ENCODE assay signal across 8 cellular contexts in genomic region chr17:39754958-39755549, GRCh38. TPM values are rescaled to one million over a fixed set of nuclear protein-coding genes. Genes with fewer than 3 reads are reported as not detected.
DNase-seq lines count a peak whose midpoint lies in the region; ATAC-seq and TF ChIP-seq lines count a peak whose summit lies in the region.

No MANE protein-coding gene starts in this region.

- peak overlapping the region; percentile 69 to 81 (median 73) for H3K4me3 Mint-ChIP-seq in T-cell

- peaks cover 2% of the 10 kb centered on the region for H3K4me1 ChIP-seq in fibroblast of lung (ENCODE audit: control insufficient read depth, extremely low read depth, insufficient read depth, low read length)

- peaks cover 57 to 68% (median 61%) of the 10 kb centered on the region in 3 donors for H3K4me1 Mint-ChIP-seq in T-cell

- peak overlapping the region; percentile 72 for H3K27ac ChIP-seq in fibroblast of lung (ENCODE audit: insufficient read depth, low read length)

- no peak overlapping the region for H2AFZ ChIP-seq in fibroblast of lung (ENCODE audit: low read length)

- CTCF ChIA-PET in T-cell (lab: Charles Lee): interaction anchor here in 1 of 2 donors (0.6 to 1.7 kb wide), 11 partner anchors 15 to 225 kb away, joined by 3 to 8 read pairs (median 3); partner anchors contain the start of genes MIEN1 and PSMD3

- ATAC-seq in T-cell (replicated peaks in 1 of 4): no peak
- ATAC-seq in HG03469 (IDR thresholded peaks at IDR 0.05; ENCODE audit: unreplicated experiment): no peak
- no peak for ATAC-seq in HG03025 (IDR thresholded peaks at IDR 0.05; ENCODE audit: low FRiP score, unreplicated experiment)

- peak overlapping the region; percentile 82 for H3K9ac ChIP-seq in fibroblast of lung (ENCODE audit: insufficient read depth, low read length)

- H3K27me3 Mint-ChIP-seq in T-cell: no peaks in the 10 kb centered on the region

- peaks cover 2% of the 10 kb centered on the region for H3K27me3 ChIP-seq in fibroblast of lung (ENCODE audit: control insufficient read depth, insufficient read depth, low read length)

- in situ Hi-C loops in GM13977 (cut with MboI; ENCODE audit: low pct_unique_long_range_greater_than_20kb, low sequenced_read_pairs, unreplicated experiment): loop anchor here (10.0 kb wide), 1 partner anchor 130 kb away; the partner anchor contains the start of gene PPP1R1B

- no peaks in the 10 kb centered on the region for H3K9me3 ChIP-seq in fibroblast of lung (ENCODE audit: control insufficient read depth, insufficient read depth, low read depth, low read length)

- no peak for TF ChIP-seq CTCF in GM13977 (IDR thresholded peaks at IDR 0.05; ENCODE audit: extremely low read depth, insufficient read depth, missing control alignments)
- TF ChIP-seq CTCF in fibroblast of lung (conservative IDR thresholded peaks at IDR 0.05 in 1 of 2, IDR thresholded peaks at IDR 0.05 in 1 of 2; ENCODE audit: low read depth in 1 of 2, low read length in 2 of 2): no peak

- H3K9me3 Mint-ChIP-seq in T-cell: no peaks in the 10 kb centered on the region

- no peaks in the 10 kb centered on the region for H3K36me3 ChIP-seq in fibroblast of lung (ENCODE audit: control insufficient read depth, insufficient read depth, low read length)

- H3K36me3 Mint-ChIP-seq in T-cell: peaks cover 8% of the 10 kb centered on the region

- H3K79me2 ChIP-seq in fibroblast of lung (ENCODE audit: control insufficient read depth, insufficient read depth, low read length): no peaks in the 10 kb centered on the region

- no peaks in the 10 kb centered on the region for H4K20me1 ChIP-seq in fibroblast of lung (ENCODE audit: control insufficient read depth, extremely low read depth, insufficient read depth, low read length)

- H3K4me2 ChIP-seq in fibroblast of lung (ENCODE audit: extremely low read depth, insufficient read depth, low read length): peak overlapping the region; percentile 90

- peak; percentile 34 for DNase-seq in GM13977 (ENCODE audit: low spot score)
- peak in 3 of 34 experiments; percentile 14 to 41 (median 16) for DNase-seq in T-cell
- no peak for DNase-seq in fibroblast of lung (ENCODE audit: low read depth in 2 of 2)
- DNase-seq in pons (ENCODE audit: low spot score): peak; percentile 14
- no peak for DNase-seq in DMS114 treated with DMSO at 0.1 percent for 48 hours (lab: John Stamatoyannopoulos, UW; ENCODE audit: unreplicated experiment)
- no peak for DNase-seq in NCI-H1105 (lab: John Stamatoyannopoulos, UW)

- POLR2A ChIA-PET in T-cell (lab: Charles Lee): interaction anchor here in 1 of 2 donors (0.5 to 1.5 kb wide), 3 partner anchors 15 to 51 kb away, joined by 3 to 5 read pairs (median 4); no protein-coding TSS in a partner anchor

- H3K27ac Mint-ChIP-seq in T-cell: peak overlapping the region; percentile 98 to 99

- H3K4me3 ChIP-seq in fibroblast of lung (replicated peaks in 1 of 4; ENCODE audit: control extremely low read depth in 1 of 4, insufficient read depth in 1 of 4, low read depth in 3 of 4, low read length in 4 of 4): peak overlapping the region; percentile 56 to 78 (median 63)

RNA-seq across cellular contexts. Expression of gene GRB7, which starts 17.3 kb away (rescaled TPM):
- total RNA-seq in T-cell (under 1 TPM in 3 of 5 donors, not detected in 2; 0.19 to 0.41 (median 0.30) TPM), fibroblast of lung (under 0.01 and 0.77 TPM in 2 replicates)
- polyA plus RNA-seq in fibroblast of lung: 0.07 TPM in 2 replicates
- polyA plus RNA-seq in fibroblast of lung (2012): 0.36 and 0.40 TPM in 2 replicates
- not detected in 2 replicates for polyA minus RNA-seq in fibroblast of lung (ENCODE audit: low replicate concordance)

RNA-seq across cellular contexts. Expression of gene MIEN1, which starts 24.7 kb away (rescaled TPM):
- total RNA-seq in T-cell (10 to 100 TPM; 30.8 to 36.9 (median 32.1) TPM), fibroblast of lung (18.2 and 25.6 TPM in 2 replicates)
- polyA plus RNA-seq in fibroblast of lung: 58.0 and 66.2 TPM in 2 replicates
- polyA plus RNA-seq in fibroblast of lung (2012): 77.5 and 83.3 TPM in 2 replicates
- polyA minus RNA-seq in fibroblast of lung (ENCODE audit: low replicate concordance): 45.7 and 76.8 TPM in 2 replicates

RNA-seq across cellular contexts. Expression of gene ERBB2, which starts 55.2 kb away (rescaled TPM):
- total RNA-seq in T-cell (1 to 10 TPM; 4.1 to 8.8 (median 6.0) TPM), fibroblast of lung (24.7 and 33.9 TPM in 2 replicates)
- polyA plus RNA-seq in fibroblast of lung: 24.7 and 25.0 TPM in 2 replicates
- polyA plus RNA-seq in fibroblast of lung (2012): 33.0 and 37.0 TPM in 2 replicates
- 184 and 211 TPM in 2 replicates for polyA minus RNA-seq in fibroblast of lung (ENCODE audit: low replicate concordance)

Comparison
In these comparisons a context has a peak if more than half of its experiments do, and no peak if none do; other contexts are left out.
1. DNase-seq: peak in GM13977 (single experiment) and pons (single experiment); none in fibroblast of lung (0 of 2), DMS114 treated with DMSO at 0.1 percent for 48 hours (single experiment) and NCI-H1105 (single experiment).